8 cellular contexts compared by ENCODE assay signal in the genomic region with DNA sequence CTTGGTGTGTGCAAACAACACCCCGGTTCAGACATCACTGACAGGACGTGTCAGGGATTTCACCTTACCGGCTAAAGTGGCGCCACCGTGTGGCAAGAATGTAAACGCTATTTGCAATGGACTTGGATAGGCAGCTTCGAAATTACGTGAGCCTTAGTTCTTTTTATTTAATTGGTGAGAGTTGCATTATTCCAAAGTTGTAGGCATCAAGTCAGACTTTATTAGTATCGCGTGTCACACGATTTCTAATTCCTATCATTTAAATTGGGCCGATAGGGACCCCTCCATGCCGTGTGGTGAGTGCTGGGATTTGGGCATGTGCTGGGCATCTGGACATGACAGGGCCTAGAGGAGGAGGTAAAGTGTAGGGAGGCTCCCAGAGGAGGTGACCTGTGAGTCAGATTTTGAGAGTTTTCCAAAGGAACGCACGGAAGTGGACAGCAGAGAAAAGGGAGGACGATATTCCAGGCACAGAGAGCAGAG. TPM values are rescaled to one million over a fixed set of nuclear protein-coding genes. Genes with fewer than 3 reads are reported as not detected.
A peak's percentile ranks its signal among the peaks of the same experiment; 100 is the strongest.
DNase-seq lines count a peak whose midpoint lies in the region; ATAC-seq and TF ChIP-seq lines count a peak whose summit lies in the region.

No MANE protein-coding gene starts in this region.

- no peaks in the 10 kb centered on the region for H3K36me3 Mint-ChIP-seq in activated CD4-positive, alpha-beta memory T cell treated with anti-CD3 and anti-CD28 coated beads, Interleukin-2, amount 10 ng/mL, durations not matched to agents 7 days and 5 days (ENCODE audit: low read depth)
- H3K36me3 Mint-ChIP-seq in effector memory CD8-positive, alpha-beta T cell (ENCODE audit: insufficient read depth) = no peaks in the 10 kb centered on the region
- H3K36me3 Mint-ChIP-seq in memory B cell = no peaks in the 10 kb centered on the region

- peaks cover 12% of the 10 kb centered on the region for H3K27me3 Mint-ChIP-seq in activated CD4-positive, alpha-beta memory T cell treated with anti-CD3 and anti-CD28 coated beads, Interleukin-2, amount 10 ng/mL, durations not matched to agents 7 days and 5 days
- H3K27me3 Mint-ChIP-seq in effector memory CD8-positive, alpha-beta T cell = peaks cover 2 to 8% of the 10 kb centered on the region in 2 donors
- H3K27me3 Mint-ChIP-seq in memory B cell = peaks cover 11% of the 10 kb centered on the region

- TF ChIP-seq CTCF in BJ (IDR thresholded peaks at IDR 0.05; ENCODE audit: insufficient read depth, low read depth, low read length) = peak; percentile 66

- H3K4me3 ChIP-seq in BJ (ENCODE audit: low read depth, low read length) = no peak overlapping the region
- no peak overlapping the region for H3K4me3 ChIP-seq in HAP-1

- no peak overlapping the region for H3K27ac Mint-ChIP-seq in activated CD4-positive, alpha-beta memory T cell treated with anti-CD3 and anti-CD28 coated beads, Interleukin-2, amount 10 ng/mL, durations not matched to agents 7 days and 5 days
- no peak overlapping the region for H3K27ac Mint-ChIP-seq in effector memory CD8-positive, alpha-beta T cell
- H3K27ac Mint-ChIP-seq in memory B cell = no peak overlapping the region

- H3K9me3 Mint-ChIP-seq in activated CD4-positive, alpha-beta memory T cell treated with anti-CD3 and anti-CD28 coated beads, Interleukin-2, amount 10 ng/mL, durations not matched to agents 7 days and 5 days = no peaks in the 10 kb centered on the region
- H3K9me3 Mint-ChIP-seq in effector memory CD8-positive, alpha-beta T cell = no peaks in the 10 kb centered on the region
- H3K9me3 Mint-ChIP-seq in memory B cell = no peaks in the 10 kb centered on the region

- in situ Hi-C loops in HAP-1 (cut with MboI; ENCODE audit: low sequenced_read_pairs) = loop anchor here (10.0 to 25.0 kb wide), 2 partner anchors 270 to 477 kb away; a partner anchor contains a TSS

- DNase-seq in BJ (ENCODE audit: low read depth) (no peak), HAP-1 (ENCODE audit: low spot score in 2 of 2) (peak; percentile 68 to 92), NCI-H69 (lab: John Stamatoyannopoulos, UW) (peak; percentile 78), memory B cell (ENCODE audit: low spot score in 2 of 2) (peak; percentile 72 to 79), cortex of kidney (lab: John Stamatoyannopoulos, UW) (no peak)
- DNase-seq in activated CD4-positive, alpha-beta memory T cell treated with anti-CD3 and anti-CD28 coated beads, Interleukin-2, amount 10 ng/mL, durations not matched to agents 7 days and 5 days = peak; percentile 86
- DNase-seq in effector memory CD8-positive, alpha-beta T cell = peak; percentile 80 to 84 (median 83)
- DNase-seq in stimulated activated CD8-positive, alpha-beta memory T cell treated with anti-CD3 and anti-CD28 coated beads, Interleukin-15, amount 100 ng/mL, for 4 hours (ENCODE audit: low read depth in 2 of 2) = peak; percentile 44 to 59

- H3K27me3 ChIP-seq in BJ (ENCODE audit: control insufficient read depth, insufficient read depth, low read length) = no peaks in the 10 kb centered on the region
- H3K27me3 ChIP-seq in HAP-1 (ENCODE audit: low read depth) = no peaks in the 10 kb centered on the region

- no peaks in the 10 kb centered on the region for H3K9me3 ChIP-seq in HAP-1

- ATAC-seq in effector memory CD8-positive, alpha-beta T cell (replicated peaks) = peak; percentile 97
- peak; percentile 91 for ATAC-seq in memory B cell (ENCODE audit: low read depth)

- H3K4me1 Mint-ChIP-seq in activated CD4-positive, alpha-beta memory T cell treated with anti-CD3 and anti-CD28 coated beads, Interleukin-2, amount 10 ng/mL, durations not matched to agents 7 days and 5 days = no peaks in the 10 kb centered on the region
- H3K4me1 Mint-ChIP-seq in effector memory CD8-positive, alpha-beta T cell (ENCODE audit: low read depth in 2 of 2) = no peaks in the 10 kb centered on the region
- no peaks in the 10 kb centered on the region for H3K4me1 Mint-ChIP-seq in memory B cell

- H3K4me3 Mint-ChIP-seq in activated CD4-positive, alpha-beta memory T cell treated with anti-CD3 and anti-CD28 coated beads, Interleukin-2, amount 10 ng/mL, durations not matched to agents 7 days and 5 days = no peak overlapping the region
- no peak overlapping the region for H3K4me3 Mint-ChIP-seq in effector memory CD8-positive, alpha-beta T cell
- H3K4me3 Mint-ChIP-seq in memory B cell = no peak overlapping the region

- H3K4me1 ChIP-seq in HAP-1 = no peaks in the 10 kb centered on the region

- CTCF ChIA-PET in BJ (lab: Yijun Ruan, JAX) = interaction anchor here (1.0 to 2.8 kb wide), 5 partner anchors 8 to 229 kb away, joined by 3 to 8 read pairs (median 4); no protein-coding TSS in a partner anchor
- CTCF ChIA-PET in activated CD4-positive, alpha-beta memory T cell treated with anti-CD3 and anti-CD28 coated beads, Interleukin-2, amount 10 ng/mL, durations not matched to agents 7 days and 5 days (lab: Charles Lee) = interaction anchor here (0.8 to 1.6 kb wide), 11 partner anchors 9 to 339 kb away, joined by 3 to 14 read pairs (median 3); a partner anchor contains a TSS

- POLR2A ChIA-PET in BJ (lab: Charles Lee) = no interaction called here
- POLR2A ChIA-PET in activated CD4-positive, alpha-beta memory T cell treated with anti-CD3 and anti-CD28 coated beads, Interleukin-2, amount 10 ng/mL, durations not matched to agents 7 days and 5 days (lab: Charles Lee) = interaction anchor here (1.3 to 1.8 kb wide), 2 partner anchors 9 to 14 kb away, joined by 3 to 7 read pairs; no protein-coding TSS in a partner anchor

- H3K36me3 ChIP-seq in BJ (ENCODE audit: control insufficient read depth, insufficient read depth, low read length) = no peaks in the 10 kb centered on the region
- no peaks in the 10 kb centered on the region for H3K36me3 ChIP-seq in HAP-1 (replicated peaks)

RNA-seq across cellular contexts. Expression of a gene that starts 14.5 kb away (rescaled TPM):
- 15.4 and 20.6 TPM in 2 replicates for polyA plus RNA-seq in BJ (2011; rRNA removed)
- 11.5 and 12.7 TPM in 2 replicates for polyA minus RNA-seq in BJ (2011; rRNA and poly(A)+ RNA removed)
- 10 to 100 TPM; 13.9 to 14.9 TPM for total RNA-seq in activated CD4-positive, alpha-beta memory T cell treated with anti-CD3 and anti-CD28 coated beads, Interleukin-2, amount 10 ng/mL, durations not matched to agents 7 days and 5 days

RNA-seq across cellular contexts. Expression of a gene that starts 38.3 kb away (rescaled TPM):
- 75.8 and 92.5 TPM in 2 replicates for polyA plus RNA-seq in BJ (2011; rRNA removed)
- polyA minus RNA-seq in BJ (2011; rRNA and poly(A)+ RNA removed) = 17.2 and 23.4 TPM in 2 replicates
- total RNA-seq in activated CD4-positive, alpha-beta memory T cell treated with anti-CD3 and anti-CD28 coated beads, Interleukin-2, amount 10 ng/mL, durations not matched to agents 7 days and 5 days = 10 to 100 TPM; 38.2 to 41.3 TPM

RNA-seq across cellular contexts. Expression of a gene that starts 39.7 kb away (rescaled TPM):
- polyA plus RNA-seq in BJ (2011; rRNA removed) = 0.20 and 0.63 TPM in 2 replicates
- polyA minus RNA-seq in BJ (2011; rRNA and poly(A)+ RNA removed) = 0.24 and 0.26 TPM in 2 replicates
- total RNA-seq in activated CD4-positive, alpha-beta memory T cell treated with anti-CD3 and anti-CD28 coated beads, Interleukin-2, amount 10 ng/mL, durations not matched to agents 7 days and 5 days = not detected

RNA-seq across cellular contexts. Expression of a gene that starts 56.2 kb away (rescaled TPM):
- polyA plus RNA-seq in BJ (2011; rRNA removed) = 3.9 and 24.9 TPM in 2 replicates
- 23.6 and 23.7 TPM in 2 replicates for polyA minus RNA-seq in BJ (2011; rRNA and poly(A)+ RNA removed)
- total RNA-seq in activated CD4-positive, alpha-beta memory T cell treated with anti-CD3 and anti-CD28 coated beads, Interleukin-2, amount 10 ng/mL, durations not matched to agents 7 days and 5 days = 10 to 100 TPM; 65.3 to 65.9 TPM

Comparison
In these comparisons a context has a peak if more than half of its experiments do, and no peak if none do; other contexts are left out.
1. DNase-seq: peak in HAP-1 (2 of 2), NCI-H69 (single experiment), activated CD4-positive, alpha-beta memory T cell treated with anti-CD3 and anti-CD28 coated beads, Interleukin-2, amount 10 ng/mL, durations not matched to agents 7 days and 5 days (single experiment), effector memory CD8-positive, alpha-beta T cell (3 of 3), memory B cell (2 of 2) and stimulated activated CD8-positive, alpha-beta memory T cell treated with anti-CD3 and anti-CD28 coated beads, Interleukin-15, amount 100 ng/mL, for 4 hours (2 of 2); none in BJ (single experiment) and cortex of kidney (single experiment).